16 cellular contexts compared by ENCODE assay signal in the genomic region with DNA sequence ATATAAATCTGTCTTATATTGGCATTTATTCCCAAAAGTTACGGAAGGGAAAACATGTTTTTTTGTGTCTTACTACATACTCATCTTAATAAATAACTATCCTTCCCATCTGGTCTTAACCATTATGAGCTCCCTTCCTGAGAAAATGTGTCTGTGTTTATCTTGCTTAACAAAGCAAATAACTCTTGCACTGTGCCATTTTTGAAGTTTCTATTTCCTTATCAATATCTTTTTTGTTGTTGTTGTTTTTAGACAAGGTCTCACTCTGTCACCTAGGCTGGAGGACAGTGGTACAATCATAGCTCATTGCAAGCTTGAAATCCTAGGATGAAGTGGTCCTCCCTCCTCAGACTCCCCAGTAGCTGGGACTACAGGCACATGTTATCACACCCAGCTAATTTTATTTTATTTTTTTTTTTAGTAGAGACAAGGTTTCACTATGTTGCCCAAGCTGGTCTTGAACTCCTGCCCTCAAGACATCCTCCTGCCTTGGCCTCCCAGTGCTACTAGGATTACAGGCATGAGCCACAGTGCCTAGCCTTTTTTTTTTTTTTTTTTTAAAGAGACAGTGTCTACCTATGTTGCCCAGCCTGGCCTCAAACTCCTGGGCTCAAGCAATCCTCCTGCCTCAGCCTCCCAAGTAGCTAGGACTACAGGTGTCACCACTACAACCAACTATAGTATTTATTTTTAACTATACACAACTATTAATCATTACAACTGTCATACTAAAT. TPM values are rescaled to one million over a fixed set of nuclear protein-coding genes. Genes with fewer than 3 reads are reported as not detected.
DNase-seq lines count a peak whose midpoint lies in the region; ATAC-seq, FAIRE-seq and TF ChIP-seq lines count a peak whose summit lies in the region.
"Had no signal": no experiment of that assay in that cellular context is flagged by ENCODE, and none has a peak within 500 bp of the region (broad histone marks: within the 10 kb centered on the region; RNA-seq: fewer than 3 reads in every experiment).

No MANE protein-coding gene starts in this region.

- no TSS peak for BruUV-seq in Caco-2 (replicated peaks; lab: Mats Ljungman, UMichigan)

- H3K36me3 Mint-ChIP-seq in activated T-cell treated with anti-CD3 and anti-CD28 coated beads, Interleukin-2, amount 50 U/mL, for 72 hours (ENCODE audit: insufficient read depth in 2 of 2), result peaks cover 3 to 5% of the 10 kb centered on the region in 2 donors
- H3K36me3 Mint-ChIP-seq in T-helper 17 cell (ENCODE audit: low read depth) (peaks cover 5% of the 10 kb centered on the region), Caco-2 (ENCODE audit: insufficient read depth, unreplicated experiment) (no peaks in the 10 kb centered on the region)

- no peak overlapping the region for H3K27ac ChIP-seq in kidney (ENCODE audit: low read depth in 2 of 2, low read length in 2 of 2)
- H3K27ac ChIP-seq: BLaER1 treated with 17β-estradiol and CSF1 and Interleukin-3, amounts not matched to agents 10 nM and 100 nM had no signal

- CTCF ChIA-PET in Caco-2 (lab: Charles Lee), result no interaction called here

- DNase-seq in activated T-cell treated with anti-CD3 and anti-CD28 coated beads, Interleukin-2, amount 50 U/mL, for 72 hours, result no peak
- DNase-seq in activated T-cell treated with anti-CD3 and anti-CD28 coated beads, Interleukin-2, amount 50 U/mL, for 1 hour, result no peak
- DNase-seq in T-helper 17 cell (no peak), Caco-2 (no peak), cardiac septum (ENCODE audit: low spot score) (no peak), kidney (no peak)
- DNase-seq: KG1, NCI-H1436 treated with DMSO at 0.1 percent for 48 hours, NCI-H2081, NCI-H524 had no signal

- no peaks in the 10 kb centered on the region for H3K27me3 ChIP-seq in Caco-2 (replicated peaks; ENCODE audit: control insufficient read depth, insufficient read depth, low read length)
- H3K27me3 ChIP-seq: BLaER1 treated with 17β-estradiol and CSF1 and Interleukin-3, amounts not matched to agents 10 nM and 100 nM had no signal

- H3K36me3 ChIP-seq in Caco-2 (ENCODE audit: control insufficient read depth, insufficient read depth, low read length) (no peaks in the 10 kb centered on the region), kidney (ENCODE audit: control insufficient read depth in 1 of 2, insufficient read depth in 2 of 2, low read length in 2 of 2) (no peaks in the 10 kb centered on the region)
- H3K36me3 ChIP-seq: HAP-1 had no signal

- H3K9me3 Mint-ChIP-seq in activated T-cell treated with anti-CD3 and anti-CD28 coated beads, Interleukin-2, amount 50 U/mL, for 72 hours, result no peaks in the 10 kb centered on the region
- H3K9me3 Mint-ChIP-seq in Caco-2 (ENCODE audit: unreplicated experiment), result no peaks in the 10 kb centered on the region

- no peak for ATAC-seq in activated T-cell treated with anti-CD3 and anti-CD28 coated beads, Interleukin-2, amount 50 U/mL, for 72 hours (replicated peaks in 1 of 2)
- ATAC-seq in T-helper 17 cell, result peak; percentile 11
- no peak for ATAC-seq in HG03565 (IDR thresholded peaks at IDR 0.05; ENCODE audit: unreplicated experiment)
- ATAC-seq: Panc1 had no signal

- H3K4me1 Mint-ChIP-seq in activated T-cell treated with anti-CD3 and anti-CD28 coated beads, Interleukin-2, amount 50 U/mL, for 72 hours (ENCODE audit: low read depth), result peaks cover 64% of the 10 kb centered on the region
- H3K4me1 Mint-ChIP-seq in T-helper 17 cell, result peaks cover 48% of the 10 kb centered on the region
- no peaks in the 10 kb centered on the region for H3K4me1 Mint-ChIP-seq in Caco-2 (ENCODE audit: low read depth, unreplicated experiment)

- peak overlapping the region; percentile 38 for H3K27ac Mint-ChIP-seq in activated T-cell treated with anti-CD3 and anti-CD28 coated beads, Interleukin-2, amount 50 U/mL, for 72 hours
- peak overlapping the region; percentile 79 for H3K27ac Mint-ChIP-seq in T-helper 17 cell
- no peak overlapping the region for H3K27ac Mint-ChIP-seq in Caco-2 (ENCODE audit: unreplicated experiment)

- H3K27me3 Mint-ChIP-seq in activated T-cell treated with anti-CD3 and anti-CD28 coated beads, Interleukin-2, amount 50 U/mL, for 72 hours (ENCODE audit: low read depth), result no peaks in the 10 kb centered on the region
- H3K27me3 Mint-ChIP-seq in T-helper 17 cell, result no peaks in the 10 kb centered on the region
- no peaks in the 10 kb centered on the region for H3K27me3 Mint-ChIP-seq in Caco-2 (ENCODE audit: insufficient read depth, unreplicated experiment)

- no peak for TF ChIP-seq CTCF in Caco-2 (IDR thresholded peaks at IDR 0.05; ENCODE audit: insufficient read depth in 1 of 2, low read depth in 1 of 2, low read length in 1 of 2, severe bottlenecking in 1 of 2, unreplicated experiment in 1 of 2)
- no peak for TF ChIP-seq CTCF in kidney (IDR thresholded peaks at IDR 0.05; ENCODE audit: borderline replicate concordance, extremely low read depth, insufficient read depth)

- H3K4me3 Mint-ChIP-seq in activated T-cell treated with anti-CD3 and anti-CD28 coated beads, Interleukin-2, amount 50 U/mL, for 72 hours, result no peak overlapping the region
- peak overlapping the region; percentile 52 for H3K4me3 Mint-ChIP-seq in T-helper 17 cell
- H3K4me3 Mint-ChIP-seq in Caco-2 (ENCODE audit: unreplicated experiment), result no peak overlapping the region

- no peaks in the 10 kb centered on the region for H3K9me3 ChIP-seq in T-helper 17 cell (ENCODE audit: control insufficient read depth, low read length, poor library complexity, severe bottlenecking)
- no peaks in the 10 kb centered on the region for H3K9me3 ChIP-seq in Caco-2
- no peaks in the 10 kb centered on the region for H3K9me3 ChIP-seq in kidney (ENCODE audit: control insufficient read depth in 1 of 2, low read length in 2 of 2)
- H3K9me3 ChIP-seq: HAP-1 had no signal

- POLR2A ChIA-PET in Caco-2 (lab: Charles Lee), result interaction anchor here (0.6 kb wide), 1 partner anchor 36 kb away, joined by 4 read pairs; no protein-coding TSS in a partner anchor

- H3K4me3 ChIP-seq in Caco-2 (ENCODE audit: low read depth, low read length), result no peak overlapping the region
- H3K4me3 ChIP-seq in kidney (ENCODE audit: low read length in 2 of 2), result no peak overlapping the region
- H3K4me3 ChIP-seq: BLaER1 treated with 17β-estradiol and CSF1 and Interleukin-3, amounts not matched to agents 10 nM and 100 nM; HAP-1 had no signal

- H3K4me1 ChIP-seq in Caco-2 (peaks cover 9% of the 10 kb centered on the region), kidney (ENCODE audit: control insufficient read depth in 1 of 2, insufficient read depth in 1 of 2, low read depth in 1 of 2, low read length in 2 of 2) (peaks cover 0 to under 1% of the 10 kb centered on the region in 2 donors)

- H3K9ac ChIP-seq in kidney (ENCODE audit: low read length in 2 of 2), result no peak overlapping the region
- H3K9ac ChIP-seq: BLaER1 treated with 17β-estradiol and CSF1 and Interleukin-3, amounts not matched to agents 10 nM and 100 nM had no signal

- FAIRE-seq in islet of Langerhans (lab: Jason Lieb, UNC) (peak; percentile 94), kidney (lab: Jason Lieb, UNC) (no peak)
- FAIRE-seq: A204.1 had no signal

- intact Hi-C loops in Caco-2 (cut with micrococcal nuclease; ENCODE audit: unreplicated experiment), result no loop called here
- intact Hi-C loops in cardiac septum (cut with DNase I), result no loop called here
- intact Hi-C loops in kidney (cut with DNase I), result no loop called here

RNA-seq across cellular contexts. Expression of gene CNOT6L, which starts 36.9 kb away (rescaled TPM):
- total RNA-seq in activated T-cell treated with anti-CD3 and anti-CD28 coated beads, Interleukin-2, amount 50 U/mL, for 72 hours, result 100 to 1,000 TPM; 209 to 223 TPM
- total RNA-seq in T-helper 17 cell (100 to 1,000 TPM; 142 to 160 TPM), Caco-2 (2022) (18.8 and 20.2 TPM in 2 replicates), cardiac septum (27.2 TPM), kidney (73.3 TPM)
- 5.8 TPM for polyA plus RNA-seq in kidney (ENCODE audit: insufficient read depth, low read depth, low replicate concordance)
